In genomic region chr1:37602750-37603694, GRCh38 we compare ENCODE assay signal across 9 cellular contexts. TPM values are rescaled to one million over a fixed set of nuclear protein-coding genes. Genes with fewer than 3 reads are reported as not detected.
DNase-seq lines count a peak whose midpoint lies in the region; ATAC-seq and TF ChIP-seq lines count a peak whose summit lies in the region.
"Had no signal": no experiment of that assay in that cellular context is flagged by ENCODE, and none has a peak within 500 bp of the region (broad histone marks: within the 10 kb centered on the region; RNA-seq: fewer than 3 reads in every experiment).

No MANE protein-coding gene starts in this region.

- no peak overlapping the region for H3K18ac ChIP-seq in IMR-90 (ENCODE audit: low read depth, low read length)

- H3K4me1 ChIP-seq in IMR-90 (ENCODE audit: control insufficient read depth, insufficient read depth, low read length) (peaks cover 3% of the 10 kb centered on the region; the same call in 1 of the 2 replicates), Peyer's patch (no peaks in the 10 kb centered on the region), iPS DF 6.9 (ENCODE audit: control insufficient read depth, insufficient read depth, low read length) (0 out of 2 replicates have a peak, but pooled peaks cover 1% of the 10 kb centered on the region)

- H3K4me3 ChIP-seq in IMR-90 (ENCODE audit: insufficient read depth, low read depth, low read length) (no peak overlapping the region), Peyer's patch (no peak overlapping the region), iPS DF 6.9 (ENCODE audit: low read length) (no peak overlapping the region)

- no peak overlapping the region for H3K56ac ChIP-seq in IMR-90 (ENCODE audit: extremely low read depth, insufficient read depth, low read length)

- peaks cover 26% of the 10 kb centered on the region for H3K27me3 ChIP-seq in IMR-90 (ENCODE audit: control insufficient read depth, insufficient read depth, low read length)
- no peaks in the 10 kb centered on the region for H3K27me3 ChIP-seq in Peyer's patch
- peaks cover 3% of the 10 kb centered on the region; the same call in 1 of the 2 replicates for H3K27me3 ChIP-seq in iPS DF 6.9 (ENCODE audit: control insufficient read depth, insufficient read depth, low read length)

- H3K9me3 ChIP-seq in IMR-90 (ENCODE audit: control insufficient read depth, insufficient read depth, low read length), result no peaks in the 10 kb centered on the region
- no peaks in the 10 kb centered on the region for H3K9me3 ChIP-seq in Peyer's patch
- no peaks in the 10 kb centered on the region for H3K9me3 ChIP-seq in iPS DF 6.9 (ENCODE audit: control insufficient read depth, insufficient read depth, low read length)

- no peaks in the 10 kb centered on the region for H3K79me1 ChIP-seq in IMR-90 (ENCODE audit: low read depth in 1 of 2, low read length in 2 of 2)

- H3K27ac ChIP-seq in IMR-90 (ENCODE audit: insufficient read depth, low read length), result no peak overlapping the region
- no peak overlapping the region for H3K27ac ChIP-seq in Peyer's patch
- H3K27ac ChIP-seq in iPS DF 6.9 (ENCODE audit: low read length), result no peak overlapping the region

- TF ChIP-seq RAD21 in IMR-90 (IDR thresholded peaks at IDR 0.05; ENCODE audit: low read length), result peak; percentile 48

- no peak overlapping the region for H2BK15ac ChIP-seq in IMR-90 (ENCODE audit: low read depth, low read length)

- no peak overlapping the region for H3K14ac ChIP-seq in IMR-90 (replicated peaks; ENCODE audit: low read depth, low read length)

- TF ChIP-seq POLR2A in IMR-90 (IDR thresholded peaks at IDR 0.05; ENCODE audit: low read depth, low read length) (no peak), Peyer's patch (IDR thresholded peaks at IDR 0.05) (no peak)

- dilution Hi-C loops in IMR-90 (cut with HindIII; ENCODE audit: low sequenced_read_pairs, unreplicated experiment), result no loop called here

- CTCF ChIA-PET in IMR-90 (lab: Yijun Ruan, JAX), result interaction anchor here (0.6 to 3.5 kb wide), 11 partner anchors 9 to 531 kb away, joined by 3 to 27 read pairs (median 4); partner anchors contain the start of genes C1orf122 and YRDC

- no TSS peak for BruUV-seq in IMR-90 (replicated peaks; lab: Mats Ljungman, UMichigan)

- no peak overlapping the region for H4K91ac ChIP-seq in IMR-90 (ENCODE audit: insufficient read depth, low read depth, low read length)

- no peak overlapping the region for H2BK120ac ChIP-seq in IMR-90 (ENCODE audit: low read depth, low read length)

- intact Hi-C loops in IMR-90 (cut with micrococcal nuclease), result loop anchor here (1.0 to 10.0 kb wide), 3 partner anchors 32 to 202 kb away; partner anchors contain the start of genes C1orf122, RSPO1 and YRDC

- H3K36me3 ChIP-seq in IMR-90 (ENCODE audit: control insufficient read depth, insufficient read depth, low read length) (no peaks in the 10 kb centered on the region), Peyer's patch (no peaks in the 10 kb centered on the region), iPS DF 6.9 (ENCODE audit: control insufficient read depth, insufficient read depth, low read length) (no peaks in the 10 kb centered on the region)

- H2AK9ac ChIP-seq in IMR-90 (replicated peaks; ENCODE audit: low read depth, low read length, poor library complexity), result no peak overlapping the region

- no peaks in the 10 kb centered on the region for H4K20me1 ChIP-seq in IMR-90 (ENCODE audit: insufficient read depth, low read length)

- in situ Hi-C loops in IMR-90 (cut with MboI; ENCODE audit: low sequenced_read_pairs), result loop anchor here (25.0 kb wide), 1 partner anchor 1209 kb away; no protein-coding TSS in a partner anchor

- H3K4ac ChIP-seq in IMR-90 (ENCODE audit: low read depth, low read length), result no peak overlapping the region

- WGBS in IMR-90 (ENCODE audit: extremely low coverage in 2 of 2, insufficient read length in 1 of 2), 2 experiments, result 17% methylated on average over 1 of the region's 8 CpGs; no CpG with 5 or more reads in 1 of the 2 experiments
- no CpG with 5 or more reads among the region's 8 CpGs for WGBS in iPS DF 6.9 (ENCODE audit: insufficient coverage, insufficient read length)

- no peak overlapping the region for H2AFZ ChIP-seq in IMR-90 (replicated peaks; ENCODE audit: low read length, poor library complexity)

- ATAC-seq in IMR-90 (ENCODE audit: low read depth) (peak; percentile 70; the same call in 1 of the 2 replicates), GM21360 (IDR thresholded peaks at IDR 0.05; ENCODE audit: unreplicated experiment) (no peak), HG02678 (IDR thresholded peaks at IDR 0.05; ENCODE audit: unreplicated experiment) (no peak)

- no peak overlapping the region for H3K23ac ChIP-seq in IMR-90 (ENCODE audit: low read depth, low read length)

- no peak overlapping the region for H2AK5ac ChIP-seq in IMR-90 (ENCODE audit: low read depth, low read length)

- no peak overlapping the region for H4K8ac ChIP-seq in IMR-90 (ENCODE audit: low read depth in 2 of 2, low read length in 2 of 2)

- H3K9ac ChIP-seq in IMR-90 (ENCODE audit: low read depth, low read length), result no peak overlapping the region

- TF ChIP-seq CTCF in IMR-90 (conservative IDR thresholded peaks at IDR 0.05; ENCODE audit: low read depth, low read length) (peak; percentile 62), Peyer's patch (IDR thresholded peaks at IDR 0.05) (peak; percentile 33 to 69 (median 58))

- DNase-seq in DMS53 treated with DMSO at 0.1 percent for 48 hours (lab: John Stamatoyannopoulos, UW; ENCODE audit: unreplicated experiment) (peak; percentile 3), IMR-90 (peak; percentile 16), Peyer's patch (peak in 1 of 3 donors; percentile 52), iPS DF 6.9 (ENCODE audit: low read depth, low spot score) (peak; percentile 11)
- peak; percentile 23 for DNase-seq in activated naive CD4-positive, alpha-beta T cell treated with anti-CD3 and anti-CD28 coated beads, Interleukin-2, amount 50 U/mL, for 16 hours
- peak; percentile 6 for DNase-seq in stimulated activated CD8-positive, alpha-beta memory T cell treated with anti-CD3 and anti-CD28 coated beads, Interleukin-12 subunit alpha, Interleukin-12 subunit beta, amount 100 ng/mL, for 1 hour (ENCODE audit: low read depth)

- H3K9me1 ChIP-seq in IMR-90 (ENCODE audit: insufficient read depth, low read length), result no peaks in the 10 kb centered on the region

- H2BK20ac ChIP-seq in IMR-90 (ENCODE audit: low read depth, low read length), result no peak overlapping the region

- no peak overlapping the region for H4K5ac ChIP-seq in IMR-90 (ENCODE audit: low read depth, low read length)

- H3K4me2 ChIP-seq in IMR-90 (ENCODE audit: low read depth, low read length), result no peak overlapping the region

- no peak overlapping the region for H2BK5ac ChIP-seq in IMR-90 (ENCODE audit: low read depth, low read length, poor library complexity, severe bottlenecking)

- POLR2A ChIA-PET in IMR-90 (lab: Charles Lee; ENCODE audit: unreplicated experiment), result no interaction called here

TF ChIP-seq in IMR-90, 13 proteins besides CTCF, POLR2A, EP300 and RAD21:
- TF ChIP-seq MAZ (IDR thresholded peaks at IDR 0.05; ENCODE audit: borderline replicate concordance, low read depth, low read length) (no peak), SMC3 (IDR thresholded peaks at IDR 0.05; ENCODE audit: low read depth, low read length) (peak; percentile 61)

RNA-seq across cellular contexts. Expression of gene GNL2, which starts 7.3 kb away (rescaled TPM):
- 77.4 and 90.3 TPM in 2 replicates for total RNA-seq in IMR-90 (2012; rRNA removed)
- 42.9 and 49.4 TPM in 2 replicates for polyA plus RNA-seq in IMR-90 (2012; rRNA removed)
- polyA plus RNA-seq in IMR-90 (2012; cell fraction: cytosol; rRNA removed), result 5.1 and 7.4 TPM in 2 replicates
- 39.3 and 88.3 TPM in 2 replicates for polyA plus RNA-seq in IMR-90 (2012; cell fraction: nucleus; rRNA removed; ENCODE audit: low replicate concordance)
- 10 to 100 TPM; 27.5 to 56.9 (median 49.9) TPM for total RNA-seq in Peyer's patch

RNA-seq across cellular contexts. Expression of gene RSPO1, which starts 31.7 kb away (rescaled TPM):
- total RNA-seq in IMR-90 (2012; rRNA removed) (not detected in 2 replicates), Peyer's patch (1 to 10 TPM in 3 of 4 donors, under 1 TPM in 1; 0.35 to 2.5 (median 1.4) TPM)
- polyA plus RNA-seq in IMR-90 (2012; rRNA removed), result not detected in 2 replicates
- not detected in 2 replicates for polyA plus RNA-seq in IMR-90 (2012; cell fraction: cytosol; rRNA removed)
- polyA plus RNA-seq in IMR-90 (2012; cell fraction: nucleus; rRNA removed; ENCODE audit: low replicate concordance), result not detected in 2 replicates
- total RNA-seq: T-helper 2 cell treated with Interferon-gamma antibody and Interleukin-4, amounts not matched to agents 100 ng/mL and 5 ng/mL, for 36 hours had no signal

RNA-seq across cellular contexts. Expression of gene DNALI1, which starts 46.3 kb away (rescaled TPM):
- 8.1 and 9.1 TPM in 2 replicates for total RNA-seq in IMR-90 (2012; rRNA removed)
- polyA plus RNA-seq in IMR-90 (2012; rRNA removed), result 9.1 and 10.1 TPM in 2 replicates
- 5.5 and 6.6 TPM in 2 replicates for polyA plus RNA-seq in IMR-90 (2012; cell fraction: cytosol; rRNA removed)
- 11.5 and 20.3 TPM in 2 replicates for polyA plus RNA-seq in IMR-90 (2012; cell fraction: nucleus; rRNA removed; ENCODE audit: low replicate concordance)
- 1 to 10 TPM; 1.7 to 7.9 (median 3.7) TPM for total RNA-seq in Peyer's patch

RNA-seq across cellular contexts. Expression of gene SNIP1, which starts 48.9 kb away (rescaled TPM):
- total RNA-seq in IMR-90 (2012; rRNA removed) (11.3 and 13.9 TPM in 2 replicates), Peyer's patch (10 to 100 TPM in 2 of 4 donors, 1 to 10 TPM in 2; 7.0 to 17.6 (median 9.0) TPM)
- 6.8 and 7.7 TPM in 2 replicates for polyA plus RNA-seq in IMR-90 (2012; rRNA removed)
- polyA plus RNA-seq in IMR-90 (2012; cell fraction: cytosol; rRNA removed), result 6.9 and 9.1 TPM in 2 replicates
- polyA plus RNA-seq in IMR-90 (2012; cell fraction: nucleus; rRNA removed; ENCODE audit: low replicate concordance), result 5.5 and 12.0 TPM in 2 replicates
